In the genomic region with DNA sequence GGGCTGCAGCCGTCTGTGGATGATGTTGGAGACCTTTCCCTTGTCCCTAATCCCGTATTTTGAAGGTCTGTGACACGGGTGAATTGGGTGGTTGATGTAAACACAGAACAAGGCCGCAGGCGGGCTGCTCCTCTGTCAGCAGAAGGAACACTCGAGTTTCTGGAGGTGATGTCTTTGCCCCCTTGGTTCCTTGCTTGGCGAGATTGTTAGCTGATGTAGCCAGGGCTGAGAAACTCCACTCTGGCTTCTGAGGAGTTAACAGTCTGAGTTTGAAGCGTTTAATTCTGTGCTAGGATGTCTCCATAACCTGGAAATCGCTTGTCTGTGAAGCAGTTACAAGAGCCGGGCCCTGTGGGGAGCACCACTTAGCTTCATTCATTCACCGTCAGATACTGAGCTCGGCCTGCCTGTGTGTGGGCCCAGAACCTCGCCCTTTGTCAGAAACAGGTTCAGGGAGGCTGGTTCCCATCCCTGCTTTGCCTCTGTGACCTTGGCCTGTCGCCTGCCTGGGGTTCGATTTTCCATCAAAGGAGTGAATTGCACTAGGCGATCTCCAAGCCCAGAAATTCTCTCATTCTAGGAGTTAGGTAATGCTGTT, we compare ENCODE assay signal across 9 cellular contexts. TPM values are rescaled to one million over a fixed set of nuclear protein-coding genes. Genes with fewer than 3 reads are reported as not detected.
A peak's percentile ranks its signal among the peaks of the same experiment; 100 is the strongest.
DNase-seq lines count a peak whose midpoint lies in the region; ATAC-seq, FAIRE-seq and TF ChIP-seq lines count a peak whose summit lies in the region.
"Had no signal": no experiment of that assay in that cellular context is flagged by ENCODE, and none has a peak within 500 bp of the region (broad histone marks: within the 10 kb centered on the region; RNA-seq: fewer than 3 reads in every experiment).

No MANE protein-coding gene starts in this region.

- H3K27ac Mint-ChIP-seq in mesothelial cell of epicardium, result peak overlapping the region; percentile 86

- H3K4me3 Mint-ChIP-seq in mesothelial cell of epicardium, result peak overlapping the region; percentile 82

- peak; percentile 35 for DNase-seq in GM12865 (ENCODE audit: low read depth)
- peak; percentile 53 for DNase-seq in RKO (ENCODE audit: low spot score)
- no peak for DNase-seq in mesothelial cell of epicardium (ENCODE audit: low spot score in 2 of 2, unreplicated experiment in 2 of 2)
- DNase-seq in urothelium cell line (ENCODE audit: low spot score), result peak; percentile 20
- no peak for DNase-seq in SIG-M5 (lab: John Stamatoyannopoulos, UW)
- DNase-seq in H54 (ENCODE audit: insufficient read length, low spot score), result no peak

- no peaks in the 10 kb centered on the region for H3K9me3 ChIP-seq in duodenal mucosa (ENCODE audit: control insufficient read depth in 1 of 2, low read length in 2 of 2)

- peak overlapping the region; percentile 94 for H3K4me3 ChIP-seq in GM12865 (ENCODE audit: low read depth, low read length)
- H3K4me3 ChIP-seq in duodenal mucosa (ENCODE audit: low read depth in 1 of 2, low read length in 2 of 2), result peak overlapping the region; percentile 56 to 82

- ATAC-seq in GM21423 (IDR thresholded peaks at IDR 0.05; ENCODE audit: unreplicated experiment), result no peak

- H3K27ac ChIP-seq in duodenal mucosa (ENCODE audit: low read depth, low read length), result no peak overlapping the region

- H3K36me3 Mint-ChIP-seq in mesothelial cell of epicardium, result peaks cover 1% of the 10 kb centered on the region

- no peaks in the 10 kb centered on the region for H3K27me3 Mint-ChIP-seq in mesothelial cell of epicardium (ENCODE audit: low read depth)

- H3K36me3 ChIP-seq in duodenal mucosa (ENCODE audit: control insufficient read depth in 1 of 2, insufficient read depth in 2 of 2, low read length in 2 of 2), result peaks cover 0 to 4% of the 10 kb centered on the region in 2 donors

- peaks cover 21 to 23% of the 10 kb centered on the region in 2 donors for H3K4me1 ChIP-seq in duodenal mucosa (ENCODE audit: control insufficient read depth in 1 of 2, insufficient read depth in 2 of 2, low read length in 2 of 2)

- H3K9ac ChIP-seq in duodenal mucosa (ENCODE audit: low read depth in 1 of 2, low read length in 2 of 2), result peak overlapping the region; percentile 32 to 70

- FAIRE-seq in urothelium cell line (lab: Jason Lieb, UNC) (no peak), H54 (lab: Jason Lieb, UNC) (no peak)
- FAIRE-seq: TTC549 had no signal

- H3K4me1 Mint-ChIP-seq in mesothelial cell of epicardium, result peaks cover 13% of the 10 kb centered on the region

- TF ChIP-seq POLR2A in H54 (IDR thresholded peaks at IDR 0.05; ENCODE audit: low read depth, low read length), result no peak

- TF ChIP-seq CTCF in GM12865 (IDR thresholded peaks at IDR 0.05; ENCODE audit: insufficient read depth, low read depth, low read length, missing control alignments) (no peak), mesothelial cell of epicardium (IDR thresholded peaks at IDR 0.05; ENCODE audit: unreplicated experiment) (no peak)

- H3K27me3 ChIP-seq in duodenal mucosa (ENCODE audit: control insufficient read depth in 1 of 2, insufficient read depth in 2 of 2, low read length in 2 of 2), result no peaks in the 10 kb centered on the region

- H3K9me3 Mint-ChIP-seq in mesothelial cell of epicardium, result no peaks in the 10 kb centered on the region

RNA-seq across cellular contexts. Expression of a gene that starts 1.3 kb away (rescaled TPM):
- total RNA-seq in mesothelial cell of epicardium, result 162 to 182 TPM (median 162 TPM) in 3 replicates

RNA-seq across cellular contexts. Expression of a gene that starts 29.2 kb away (rescaled TPM):
- 72.9 to 78.3 TPM (median 73.9 TPM) in 3 replicates for total RNA-seq in mesothelial cell of epicardium

Comparison
In these comparisons a context has a peak if more than half of its experiments do, and no peak if none do; other contexts are left out.
1. DNase-seq: peak in GM12865 (single experiment), RKO (single experiment) and urothelium cell line (single experiment); none in mesothelial cell of epicardium (0 of 2), SIG-M5 (single experiment) and H54 (single experiment).